ENCODE assay signal across 15 cellular contexts in the genomic region with DNA sequence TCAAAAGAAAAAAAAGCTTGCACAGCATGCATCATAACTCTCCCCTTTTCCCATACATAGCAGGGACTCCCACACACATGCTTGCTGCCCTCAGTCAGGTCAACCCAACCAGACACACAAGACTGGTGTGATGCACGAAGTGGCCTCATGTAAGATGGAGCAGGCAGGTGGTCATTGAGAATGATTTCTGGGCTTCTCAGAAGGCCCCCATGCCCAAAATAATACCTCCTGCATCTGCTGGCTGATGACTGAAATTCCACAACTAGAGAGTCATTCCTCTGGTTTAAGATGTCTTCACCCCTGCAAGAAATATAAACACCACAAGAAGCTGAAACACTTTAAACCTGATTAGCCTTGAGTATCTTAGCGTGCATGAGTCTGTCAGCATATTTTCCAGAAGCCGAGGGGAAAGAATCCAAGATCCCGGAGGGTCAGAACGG.
A peak's percentile ranks its signal among the peaks of the same experiment; 100 is the strongest.
DNase-seq lines count a peak whose midpoint lies in the region; ATAC-seq and TF ChIP-seq lines count a peak whose summit lies in the region.
"Had no signal": no experiment of that assay in that cellular context is flagged by ENCODE, and none has a peak within 500 bp of the region (broad histone marks: within the 10 kb centered on the region; RNA-seq: fewer than 3 reads in every experiment).

No MANE protein-coding gene starts in this region.

- no peak for TF ChIP-seq CTCF in SK-N-SH (IDR thresholded peaks at IDR 0.05)
- no peak for TF ChIP-seq CTCF in fibroblast of the aortic adventitia (IDR thresholded peaks at IDR 0.05; ENCODE audit: insufficient read depth, low read length)

- no peaks in the 10 kb centered on the region for H3K4me1 Mint-ChIP-seq in activated CD4-positive, alpha-beta T cell treated with anti-CD3 and anti-CD28 coated beads, Interleukin-2, amount 10 ng/mL, durations not matched to agents 7 days and 5 days

- no peak overlapping the region for H3K9ac ChIP-seq in SK-N-SH

- peak overlapping the region; percentile 14 to 52; a peak in 3 of 4 replicates for H3K27ac ChIP-seq in SK-N-SH (ENCODE audit: low read depth in 2 of 2, low read length in 1 of 2)

- no peak; a peak in 1 of 4 replicates for TF ChIP-seq EP300 in SK-N-SH (IDR thresholded peaks at IDR 0.05; ENCODE audit: borderline replicate concordance in 1 of 2, low read depth in 1 of 2, low read length in 1 of 2)

- no peak overlapping the region for H3K27ac Mint-ChIP-seq in activated CD4-positive, alpha-beta T cell treated with anti-CD3 and anti-CD28 coated beads, Interleukin-2, amount 10 ng/mL, durations not matched to agents 7 days and 5 days
- H3K27ac Mint-ChIP-seq: progenitor cell of endocrine pancreas had no signal

- no peaks in the 10 kb centered on the region for H3K79me2 ChIP-seq in SK-N-SH (ENCODE audit: insufficient read depth)

- no peaks in the 10 kb centered on the region for H3K27me3 Mint-ChIP-seq in activated CD4-positive, alpha-beta T cell treated with anti-CD3 and anti-CD28 coated beads, Interleukin-2, amount 10 ng/mL, durations not matched to agents 7 days and 5 days

- H3K4me3 Mint-ChIP-seq in activated CD4-positive, alpha-beta T cell treated with anti-CD3 and anti-CD28 coated beads, Interleukin-2, amount 10 ng/mL, durations not matched to agents 7 days and 5 days, result no peak overlapping the region

- H3K9me2 ChIP-seq in SK-N-SH, result no peaks in the 10 kb centered on the region

- H3K4me2 ChIP-seq in SK-N-SH, result peak overlapping the region; percentile 35; the same call in 1 of the 2 replicates

- CTCF ChIA-PET in SK-N-SH (lab: Yijun Ruan, JAX), result interaction anchor here (0.9 to 1.8 kb wide), 3 partner anchors 13 to 286 kb away, joined by 3 to 4 read pairs (median 3); no protein-coding TSS in a partner anchor
- CTCF ChIA-PET in activated CD4-positive, alpha-beta T cell treated with anti-CD3 and anti-CD28 coated beads, Interleukin-2, amount 10 ng/mL, durations not matched to agents 7 days and 5 days (lab: Charles Lee), result no interaction called here

- peak; percentile 91 for DNase-seq in EL
- DNase-seq in SK-N-SH, result no peak
- peak; percentile 80 for DNase-seq in fibroblast of the aortic adventitia (ENCODE audit: low read depth)
- DNase-seq in skeletal muscle cell (ENCODE audit: low read depth), result peak; percentile 96
- no peak for DNase-seq in 8988T
- DNase-seq in DMS79 treated with DMSO at 0.1 percent for 48 hours (lab: John Stamatoyannopoulos, UW), result no peak
- no peak for DNase-seq in activated CD4-positive, alpha-beta T cell treated with anti-CD3 and anti-CD28 coated beads, Interleukin-2, amount 10 ng/mL, durations not matched to agents 7 days and 5 days
- DNase-seq: anterior cingulate cortex; Calu3; mesendoderm; NCI-H1417 treated with DMSO at 0.1 percent for 48 hours; stimulated activated CD4-positive, alpha-beta T cell treated with anti-CD3 and anti-CD28 coated beads, Interleukin-4, amount 100 ng/mL, for 1 hour; stimulated activated naive CD8-positive, alpha-beta T cell treated with anti-CD3 and anti-CD28 coated beads, Interleukin-15, Interleukin-2, amounts not matched to agents 100 U/mL and 50 U/mL, for 24 hours had no signal

- 58% methylated on average over 5 of the region's 5 CpGs for WGBS in SK-N-SH (ENCODE audit: low lambda C conversion rate)

- H3K27me3 ChIP-seq in SK-N-SH (ENCODE audit: insufficient read depth), result no peaks in the 10 kb centered on the region

- peaks cover 15% of the 10 kb centered on the region for H3F3A ChIP-seq in SK-N-SH (replicated peaks; ENCODE audit: insufficient read depth)

- no peak for TF ChIP-seq RAD21 in SK-N-SH (IDR thresholded peaks at IDR 0.05; ENCODE audit: low read length)

- no peak for ATAC-seq in GM19395 (IDR thresholded peaks at IDR 0.05; ENCODE audit: unreplicated experiment)
- ATAC-seq: stimulated activated naive CD8-positive, alpha-beta T cell treated with anti-CD3 and anti-CD28 coated beads, Interleukin-15, Interleukin-2, amounts not matched to agents 100 U/mL and 50 U/mL, for 24 hours had no signal

- no peaks in the 10 kb centered on the region for H3K36me3 ChIP-seq in SK-N-SH (replicated peaks in 1 of 2; ENCODE audit: control insufficient read depth in 1 of 2, insufficient read depth in 2 of 2, low read length in 1 of 2)

- no peaks in the 10 kb centered on the region for H3K9me3 Mint-ChIP-seq in activated CD4-positive, alpha-beta T cell treated with anti-CD3 and anti-CD28 coated beads, Interleukin-2, amount 10 ng/mL, durations not matched to agents 7 days and 5 days

- peaks cover 3% of the 10 kb centered on the region for H3K36me3 Mint-ChIP-seq in activated CD4-positive, alpha-beta T cell treated with anti-CD3 and anti-CD28 coated beads, Interleukin-2, amount 10 ng/mL, durations not matched to agents 7 days and 5 days (ENCODE audit: low read depth)

- H2AFZ ChIP-seq in SK-N-SH (ENCODE audit: low read depth), result peak overlapping the region; percentile 45

- H3K9me3 ChIP-seq in SK-N-SH, result no peaks in the 10 kb centered on the region

- POLR2A ChIA-PET in SK-N-SH (lab: Yijun Ruan, JAX), result no interaction called here
- POLR2A ChIA-PET in activated CD4-positive, alpha-beta T cell treated with anti-CD3 and anti-CD28 coated beads, Interleukin-2, amount 10 ng/mL, durations not matched to agents 7 days and 5 days (lab: Charles Lee), result no interaction called here

- peaks cover 0 to 19% of the 10 kb centered on the region in 2 experiments; a peak in 2 of 4 replicates for H3K4me1 ChIP-seq in SK-N-SH (ENCODE audit: control insufficient read depth in 1 of 2, insufficient read depth in 2 of 2, low read depth in 1 of 2, low read length in 1 of 2)

- H3K4me3 ChIP-seq in SK-N-SH (ENCODE audit: low read depth in 2 of 2, low read length in 1 of 2), result no peak overlapping the region
- no peak overlapping the region for H3K4me3 ChIP-seq in fibroblast of the aortic adventitia (ENCODE audit: low read depth, low read length)
- H3K4me3 ChIP-seq in skeletal muscle cell (ENCODE audit: low read depth, low read length), result no peak overlapping the region

- no peaks in the 10 kb centered on the region for H4K20me1 ChIP-seq in SK-N-SH (ENCODE audit: insufficient read depth)

TF ChIP-seq in SK-N-SH, 30 proteins besides CTCF, POLR2A, EP300 and RAD21:
- no peak for TF ChIP-seq ELF1 (IDR thresholded peaks at IDR 0.05)
- peak; percentile 9; the same call in 1 of the 2 replicates for TF ChIP-seq JUND (IDR thresholded peaks at IDR 0.05)
TF ChIP-seq in SK-N-SH: peak in this region for 1.

Comparison
In these comparisons a context has a peak if more than half of its experiments do, and no peak if none do; other contexts are left out.
1. DNase-seq: peak in EL (single experiment), fibroblast of the aortic adventitia (single experiment) and skeletal muscle cell (single experiment); none in SK-N-SH (single experiment), 8988T (single experiment), DMS79 treated with DMSO at 0.1 percent for 48 hours (single experiment) and activated CD4-positive, alpha-beta T cell treated with anti-CD3 and anti-CD28 coated beads, Interleukin-2, amount 10 ng/mL, durations not matched to agents 7 days and 5 days (single experiment).